Comparison of ENCODE assay signal across 9 cellular contexts in the genomic region with DNA sequence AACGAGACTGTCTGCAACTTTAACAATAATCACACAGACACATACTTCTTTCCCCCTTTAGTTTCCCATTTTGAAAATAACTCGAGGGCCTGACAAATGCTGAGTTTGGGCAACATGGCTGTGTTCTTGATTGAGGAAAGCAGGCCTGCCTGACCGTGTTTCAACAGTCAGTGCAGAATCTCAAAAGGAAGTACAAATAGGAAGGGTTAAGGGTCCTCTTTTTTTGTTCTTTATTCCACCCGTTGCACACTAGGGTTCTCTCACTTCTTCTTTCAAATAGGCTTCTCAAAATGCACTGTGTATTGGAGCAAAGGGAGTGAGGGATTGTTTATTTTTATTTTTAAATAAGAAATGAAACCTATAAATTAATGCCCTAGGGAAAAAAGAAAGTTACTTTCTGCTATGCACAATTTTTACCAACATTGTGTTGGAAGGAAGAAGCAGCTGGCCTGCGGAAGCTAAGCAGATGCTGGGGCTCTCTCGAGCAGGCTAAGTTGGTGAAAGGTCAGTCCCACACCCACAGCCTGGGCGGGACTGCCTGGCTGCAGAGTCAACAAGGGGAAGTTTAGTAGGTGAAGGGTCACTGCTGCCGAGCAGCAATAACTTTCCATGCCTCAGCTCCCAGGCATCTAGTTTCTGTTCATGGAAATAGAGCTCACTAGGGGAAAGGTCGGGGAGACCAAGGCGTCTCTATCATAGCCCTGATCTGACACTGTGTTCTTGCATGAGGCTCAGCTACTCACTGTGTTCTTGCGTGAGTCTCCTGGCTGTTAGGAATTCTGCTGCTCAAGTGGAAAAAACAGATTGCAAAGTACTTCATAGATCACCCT. TPM values are rescaled to one million over a fixed set of nuclear protein-coding genes. Genes with fewer than 3 reads are reported as not detected.
DNase-seq lines count a peak whose midpoint lies in the region; ATAC-seq and TF ChIP-seq lines count a peak whose summit lies in the region.
"Had no signal": no experiment of that assay in that cellular context is flagged by ENCODE, and none has a peak within 500 bp of the region (broad histone marks: within the 10 kb centered on the region; RNA-seq: fewer than 3 reads in every experiment).

No MANE protein-coding gene starts in this region.

- ATAC-seq in GM19035 (IDR thresholded peaks at IDR 0.05; ENCODE audit: unreplicated experiment), result peak; percentile 99
- peak; percentile 95 for ATAC-seq in HG03103 (IDR thresholded peaks at IDR 0.05; ENCODE audit: low read depth, unreplicated experiment)
- peak; percentile 99 for ATAC-seq in sciatic nerve
- ATAC-seq: T-cell had no signal

- H3K4me2 ChIP-seq in BLaER1, result peak overlapping the region; percentile 68

- H3K9me3 ChIP-seq in BLaER1 (peaks cover 27% of the 10 kb centered on the region), breast epithelium (no peaks in the 10 kb centered on the region)

- H4K20me1 ChIP-seq in BLaER1, result no peaks in the 10 kb centered on the region

- no peak overlapping the region for H3K4me3 Mint-ChIP-seq in T-helper 2 cell treated with Interferon-gamma antibody and Interleukin-4, amounts not matched to agents 5 μg/mL and 100 μg/mL, for 36 hours
- H3K4me3 Mint-ChIP-seq: T-cell had no signal

- intact Hi-C loops in breast epithelium (cut with DNase I; ENCODE audit: low total_unique reads) (no loop called here), sciatic nerve (cut with DNase I) (no loop called here)

- no peaks in the 10 kb centered on the region for H3K27me3 ChIP-seq in BLaER1
- H3K27me3 ChIP-seq in breast epithelium, result no peaks in the 10 kb centered on the region

- no peaks in the 10 kb centered on the region for H3K36me3 Mint-ChIP-seq in T-helper 2 cell treated with Interferon-gamma antibody and Interleukin-4, amounts not matched to agents 5 μg/mL and 100 μg/mL, for 36 hours (ENCODE audit: low read depth)
- H3K36me3 Mint-ChIP-seq: T-cell had no signal

- H3K4me1 Mint-ChIP-seq in T-helper 2 cell treated with Interferon-gamma antibody and Interleukin-4, amounts not matched to agents 5 μg/mL and 100 μg/mL, for 36 hours (ENCODE audit: low read depth), result no peaks in the 10 kb centered on the region

- H3K36me3 ChIP-seq in BLaER1, result no peaks in the 10 kb centered on the region
- H3K36me3 ChIP-seq in breast epithelium, result no peaks in the 10 kb centered on the region

- H3K27ac Mint-ChIP-seq in T-helper 2 cell treated with Interferon-gamma antibody and Interleukin-4, amounts not matched to agents 5 μg/mL and 100 μg/mL, for 36 hours, result no peak overlapping the region
- H3K27ac Mint-ChIP-seq: T-cell had no signal

- DNase-seq in NCI-H82 (lab: John Stamatoyannopoulos, UW), result peak; percentile 71
- peak; percentile 83 to 93 for DNase-seq in breast epithelium (ENCODE audit: low spot score in 2 of 2)
- peak; percentile 83 for DNase-seq in iPS-NIHi11 (ENCODE audit: low spot score)
- DNase-seq in sciatic nerve (ENCODE audit: low spot score), result peak; percentile 91
- no peak for DNase-seq in T-helper 2 cell treated with Interferon-gamma antibody and Interleukin-4, amounts not matched to agents 5 μg/mL and 100 μg/mL, for 36 hours (ENCODE audit: low spot score)

- H3K27ac ChIP-seq in BLaER1 (peak overlapping the region; percentile 73), breast epithelium (peak overlapping the region; percentile 82 to 96)

- H3K9me3 Mint-ChIP-seq in T-helper 2 cell treated with Interferon-gamma antibody and Interleukin-4, amounts not matched to agents 5 μg/mL and 100 μg/mL, for 36 hours, result no peaks in the 10 kb centered on the region

- H3K9ac ChIP-seq in BLaER1, result peak overlapping the region; percentile 42; the same call in 1 of the 2 replicates

- peak; percentile 57 for TF ChIP-seq POLR2A in breast epithelium (IDR thresholded peaks at IDR 0.05)

- peaks cover 46% of the 10 kb centered on the region for H3K4me1 ChIP-seq in BLaER1
- peaks cover 0 to 6% of the 10 kb centered on the region in 2 donors for H3K4me1 ChIP-seq in breast epithelium

- H3K27me3 Mint-ChIP-seq in T-helper 2 cell treated with Interferon-gamma antibody and Interleukin-4, amounts not matched to agents 5 μg/mL and 100 μg/mL, for 36 hours (ENCODE audit: low read depth), result no peaks in the 10 kb centered on the region

- no peak for TF ChIP-seq CTCF in breast epithelium (IDR thresholded peaks at IDR 0.05)

- peak overlapping the region; percentile 34; the same call in 1 of the 2 replicates for H3K4me3 ChIP-seq in BLaER1
- peak overlapping the region; percentile 1 to 53 (median 12) for H3K4me3 ChIP-seq in breast epithelium

RNA-seq across cellular contexts. Expression of a gene that starts 12.2 kb away (rescaled TPM):
- total RNA-seq in breast epithelium (100 to 1,000 TPM; 507 to 797 (median 729) TPM), sciatic nerve (61.9 TPM)
